ENCODE assay signal across 1 cellular context in genomic region chr13:35859981-35860380, GRCh38.
TF ChIP-seq lines count a peak whose summit lies in the region.

No MANE protein-coding gene starts in this region.

TF ChIP-seq in H1, 55 proteins besides CTCF, POLR2A, EP300 and RAD21:
- TF ChIP-seq, protein P1, sequence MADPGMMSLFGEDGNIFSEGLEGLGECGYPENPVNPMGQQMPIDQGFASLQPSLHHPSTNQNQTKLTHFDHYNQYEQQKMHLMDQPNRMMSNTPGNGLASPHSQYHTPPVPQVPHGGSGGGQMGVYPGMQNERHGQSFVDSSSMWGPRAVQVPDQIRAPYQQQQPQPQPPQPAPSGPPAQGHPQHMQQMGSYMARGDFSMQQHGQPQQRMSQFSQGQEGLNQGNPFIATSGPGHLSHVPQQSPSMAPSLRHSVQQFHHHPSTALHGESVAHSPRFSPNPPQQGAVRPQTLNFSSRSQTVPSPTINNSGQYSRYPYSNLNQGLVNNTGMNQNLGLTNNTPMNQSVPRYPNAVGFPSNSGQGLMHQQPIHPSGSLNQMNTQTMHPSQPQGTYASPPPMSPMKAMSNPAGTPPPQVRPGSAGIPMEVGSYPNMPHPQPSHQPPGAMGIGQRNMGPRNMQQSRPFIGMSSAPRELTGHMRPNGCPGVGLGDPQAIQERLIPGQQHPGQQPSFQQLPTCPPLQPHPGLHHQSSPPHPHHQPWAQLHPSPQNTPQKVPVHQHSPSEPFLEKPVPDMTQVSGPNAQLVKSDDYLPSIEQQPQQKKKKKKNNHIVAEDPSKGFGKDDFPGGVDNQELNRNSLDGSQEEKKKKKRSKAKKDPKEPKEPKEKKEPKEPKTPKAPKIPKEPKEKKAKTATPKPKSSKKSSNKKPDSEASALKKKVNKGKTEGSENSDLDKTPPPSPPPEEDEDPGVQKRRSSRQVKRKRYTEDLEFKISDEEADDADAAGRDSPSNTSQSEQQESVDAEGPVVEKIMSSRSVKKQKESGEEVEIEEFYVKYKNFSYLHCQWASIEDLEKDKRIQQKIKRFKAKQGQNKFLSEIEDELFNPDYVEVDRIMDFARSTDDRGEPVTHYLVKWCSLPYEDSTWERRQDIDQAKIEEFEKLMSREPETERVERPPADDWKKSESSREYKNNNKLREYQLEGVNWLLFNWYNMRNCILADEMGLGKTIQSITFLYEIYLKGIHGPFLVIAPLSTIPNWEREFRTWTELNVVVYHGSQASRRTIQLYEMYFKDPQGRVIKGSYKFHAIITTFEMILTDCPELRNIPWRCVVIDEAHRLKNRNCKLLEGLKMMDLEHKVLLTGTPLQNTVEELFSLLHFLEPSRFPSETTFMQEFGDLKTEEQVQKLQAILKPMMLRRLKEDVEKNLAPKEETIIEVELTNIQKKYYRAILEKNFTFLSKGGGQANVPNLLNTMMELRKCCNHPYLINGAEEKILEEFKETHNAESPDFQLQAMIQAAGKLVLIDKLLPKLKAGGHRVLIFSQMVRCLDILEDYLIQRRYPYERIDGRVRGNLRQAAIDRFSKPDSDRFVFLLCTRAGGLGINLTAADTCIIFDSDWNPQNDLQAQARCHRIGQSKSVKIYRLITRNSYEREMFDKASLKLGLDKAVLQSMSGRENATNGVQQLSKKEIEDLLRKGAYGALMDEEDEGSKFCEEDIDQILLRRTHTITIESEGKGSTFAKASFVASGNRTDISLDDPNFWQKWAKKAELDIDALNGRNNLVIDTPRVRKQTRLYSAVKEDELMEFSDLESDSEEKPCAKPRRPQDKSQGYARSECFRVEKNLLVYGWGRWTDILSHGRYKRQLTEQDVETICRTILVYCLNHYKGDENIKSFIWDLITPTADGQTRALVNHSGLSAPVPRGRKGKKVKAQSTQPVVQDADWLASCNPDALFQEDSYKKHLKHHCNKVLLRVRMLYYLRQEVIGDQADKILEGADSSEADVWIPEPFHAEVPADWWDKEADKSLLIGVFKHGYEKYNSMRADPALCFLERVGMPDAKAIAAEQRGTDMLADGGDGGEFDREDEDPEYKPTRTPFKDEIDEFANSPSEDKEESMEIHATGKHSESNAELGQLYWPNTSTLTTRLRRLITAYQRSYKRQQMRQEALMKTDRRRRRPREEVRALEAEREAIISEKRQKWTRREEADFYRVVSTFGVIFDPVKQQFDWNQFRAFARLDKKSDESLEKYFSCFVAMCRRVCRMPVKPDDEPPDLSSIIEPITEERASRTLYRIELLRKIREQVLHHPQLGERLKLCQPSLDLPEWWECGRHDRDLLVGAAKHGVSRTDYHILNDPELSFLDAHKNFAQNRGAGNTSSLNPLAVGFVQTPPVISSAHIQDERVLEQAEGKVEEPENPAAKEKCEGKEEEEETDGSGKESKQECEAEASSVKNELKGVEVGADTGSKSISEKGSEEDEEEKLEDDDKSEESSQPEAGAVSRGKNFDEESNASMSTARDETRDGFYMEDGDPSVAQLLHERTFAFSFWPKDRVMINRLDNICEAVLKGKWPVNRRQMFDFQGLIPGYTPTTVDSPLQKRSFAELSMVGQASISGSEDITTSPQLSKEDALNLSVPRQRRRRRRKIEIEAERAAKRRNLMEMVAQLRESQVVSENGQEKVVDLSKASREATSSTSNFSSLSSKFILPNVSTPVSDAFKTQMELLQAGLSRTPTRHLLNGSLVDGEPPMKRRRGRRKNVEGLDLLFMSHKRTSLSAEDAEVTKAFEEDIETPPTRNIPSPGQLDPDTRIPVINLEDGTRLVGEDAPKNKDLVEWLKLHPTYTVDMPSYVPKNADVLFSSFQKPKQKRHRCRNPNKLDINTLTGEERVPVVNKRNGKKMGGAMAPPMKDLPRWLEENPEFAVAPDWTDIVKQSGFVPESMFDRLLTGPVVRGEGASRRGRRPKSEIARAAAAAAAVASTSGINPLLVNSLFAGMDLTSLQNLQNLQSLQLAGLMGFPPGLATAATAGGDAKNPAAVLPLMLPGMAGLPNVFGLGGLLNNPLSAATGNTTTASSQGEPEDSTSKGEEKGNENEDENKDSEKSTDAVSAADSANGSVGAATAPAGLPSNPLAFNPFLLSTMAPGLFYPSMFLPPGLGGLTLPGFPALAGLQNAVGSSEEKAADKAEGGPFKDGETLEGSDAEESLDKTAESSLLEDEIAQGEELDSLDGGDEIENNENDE (IDR thresholded peaks at IDR 0.05; ENCODE audit: insufficient replicate concordance, low read length): no peak
- no peak for TF ChIP-seq SAP30 (IDR thresholded peaks at IDR 0.05; ENCODE audit: insufficient read depth, insufficient replicate concordance, low read length)
- TF ChIP-seq CBX5 (IDR thresholded peaks at IDR 0.05; ENCODE audit: low read depth, low read length): no peak
- no peak for TF ChIP-seq KDM5A (IDR thresholded peaks at IDR 0.05; ENCODE audit: low read length)
- TF ChIP-seq CTBP2 (IDR thresholded peaks at IDR 0.05; ENCODE audit: borderline replicate concordance, insufficient read depth, insufficient read length, low read length): no peak
- no peak for TF ChIP-seq KDM1A (IDR thresholded peaks at IDR 0.05; ENCODE audit: borderline replicate concordance, low read length)
- no peak for TF ChIP-seq POU5F1 (IDR thresholded peaks at IDR 0.05; ENCODE audit: low read depth, low read length)
- TF ChIP-seq MAFK (IDR thresholded peaks at IDR 0.05; ENCODE audit: low read depth, low read length): no peak
- no peak for TF ChIP-seq TBP (IDR thresholded peaks at IDR 0.05; ENCODE audit: low read depth, low read length)
- TF ChIP-seq ATF3 (IDR thresholded peaks at IDR 0.05; ENCODE audit: insufficient read depth, low read depth, low read length): no peak
- no peak for TF ChIP-seq SIN3A (conservative IDR thresholded peaks at IDR 0.05 in 1 of 2, IDR thresholded peaks at IDR 0.05 in 1 of 2; ENCODE audit: low read depth in 1 of 2, low read length in 2 of 2)
- no peak for TF ChIP-seq SRF (IDR thresholded peaks at IDR 0.05; ENCODE audit: low read depth, low read length)
- no peak for TF ChIP-seq KDM4A (IDR thresholded peaks at IDR 0.05; ENCODE audit: low read depth, low read length, severe bottlenecking)
- no peak for TF ChIP-seq ATF2 (IDR thresholded peaks at IDR 0.05; ENCODE audit: low read length)
TF ChIP-seq in H1: peak in this region for 0.
